In the genomic region with DNA sequence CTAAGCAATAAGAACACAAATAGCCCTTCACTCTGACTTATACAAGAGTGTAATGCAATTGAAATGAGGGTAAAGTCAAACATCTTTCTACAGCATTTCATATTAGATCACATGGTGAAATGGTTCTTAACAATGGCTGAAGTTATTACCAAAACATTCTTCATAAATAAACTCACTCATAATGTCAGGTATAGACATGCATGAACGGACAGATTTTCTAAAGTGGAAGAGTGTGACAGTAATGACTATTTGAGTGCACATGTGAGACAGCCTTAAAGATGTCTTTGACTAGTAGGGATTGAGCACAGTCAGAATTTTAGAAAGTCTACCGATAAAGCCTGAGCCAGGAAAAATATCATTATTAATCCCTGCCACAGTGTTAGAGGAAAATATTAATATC, we compare ENCODE assay signal across 26 cellular contexts.
"Had no signal": no experiment of that assay in that cellular context is flagged by ENCODE, and none has a peak within 500 bp of the region (broad histone marks: within the 10 kb centered on the region; RNA-seq: fewer than 3 reads in every experiment).

No MANE protein-coding gene starts in this region.

- DNase-seq: activated B cell treated with CpG ODN at 0.5 μM for 24 hours; activated CD4-positive, alpha-beta memory T cell treated with anti-CD3 and anti-CD28 coated beads for 36 hours; activated CD4-positive, alpha-beta T cell treated with anti-CD3 and anti-CD28 coated beads for 4 hours; activated CD4-positive, alpha-beta T cell treated with anti-CD3 and anti-CD28 coated beads, Interleukin-2, amount 10 ng/mL, durations not matched to agents 24 days and 14 days; activated CD4-positive, alpha-beta T cell treated with anti-CD3 and anti-CD28 coated beads, Interleukin-2, amount 50 U/mL, for 1 hour; activated CD4-positive, alpha-beta T cell treated with anti-CD3 and anti-CD28 coated beads, Interleukin-2, amount 50 U/mL, for 4 hours; activated CD4-positive, CD25-positive, alpha-beta regulatory T cell treated with anti-CD3 and anti-CD28 coated beads, Interleukin-2, amount 50 U/mL, for 72 hours; activated CD8-positive, alpha-beta memory T cell treated with anti-CD3 and anti-CD28 coated beads, Interleukin-2, amount 50 U/mL, for 4 hours; activated CD8-positive, alpha-beta T cell treated with anti-CD3 and anti-CD28 coated beads for 36 hours; activated effector memory CD4-positive, alpha-beta T cell treated with Interleukin-2 at 50 U/mL for 16 hours; activated gamma-delta T cell; activated naive CD4-positive, alpha-beta T cell treated with anti-CD3 and anti-CD28 coated beads, Interleukin-2, amount 10 ng/mL, durations not matched to agents 7 days and 5 days; activated naive CD4-positive, alpha-beta T cell treated with Interleukin-2 at 50 U/mL for 16 hours; activated naive CD8-positive, alpha-beta T cell treated with anti-CD3 and anti-CD28 coated beads, Interleukin-2, amount 10 ng/mL, durations not matched to agents 7 days and 5 days; activated naive CD8-positive, alpha-beta T cell treated with anti-CD3 and anti-CD28 coated beads, Interleukin-2, amount 50 U/mL, for 24 hours; activated T-cell treated with anti-CD3 and anti-CD28 coated beads for 4 hours; activated T-cell treated with anti-CD3 and anti-CD28 coated beads, Interleukin-2, amount 50 U/mL, for 1 hour; activated T-cell treated with anti-CD3 and anti-CD28 coated beads, Interleukin-2, amount 50 U/mL, for 4 hours; amygdala; anterior cingulate cortex; central memory CD4-positive, alpha-beta T cell; T-helper 1 cell; T-helper 2 cell; T-helper 9 cell had no signal

- H3K9me3 ChIP-seq: ascending aorta had no signal

- ATAC-seq: activated CD8-positive, alpha-beta T cell treated with anti-CD3 and anti-CD28 coated beads for 36 hours; activated naive CD8-positive, alpha-beta T cell treated with anti-CD3 and anti-CD28 coated beads, Interleukin-2, amount 50 U/mL, for 24 hours; activated T-cell treated with anti-CD3 and anti-CD28 coated beads, Interleukin-2, amount 50 U/mL, for 4 hours had no signal

- H3K4me3 ChIP-seq: ascending aorta had no signal

- H3K27me3 ChIP-seq: ascending aorta had no signal

- H3K36me3 ChIP-seq: ascending aorta had no signal

- H3K4me1 ChIP-seq: ascending aorta had no signal

- H3K27ac ChIP-seq: ascending aorta, VCaP had no signal
